ENCODE assay signal across 22 cellular contexts in the genomic region with DNA sequence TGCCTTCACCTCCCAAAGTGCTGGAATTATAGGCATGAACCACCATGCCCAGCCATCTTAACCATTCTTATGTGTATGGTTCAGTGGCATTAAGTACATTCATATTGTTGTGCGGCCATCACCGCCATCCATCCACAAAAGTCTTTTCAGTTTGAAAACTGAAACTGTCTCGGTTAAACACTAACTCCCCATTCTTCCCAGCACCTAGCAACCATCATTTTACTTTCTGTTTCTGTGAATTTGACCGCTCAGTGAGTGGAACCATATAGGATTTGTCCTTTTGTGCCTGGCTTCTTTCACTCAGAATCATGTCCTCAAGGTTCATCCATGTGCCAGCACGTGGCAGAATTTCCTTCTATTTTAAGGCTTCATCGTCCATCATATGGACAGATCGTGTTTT. TPM values are rescaled to one million over a fixed set of nuclear protein-coding genes. Genes with fewer than 3 reads are reported as not detected.
DNase-seq lines count a peak whose midpoint lies in the region; ATAC-seq, FAIRE-seq and TF ChIP-seq lines count a peak whose summit lies in the region.
"Had no signal": no experiment of that assay in that cellular context is flagged by ENCODE, and none has a peak within 500 bp of the region (broad histone marks: within the 10 kb centered on the region; RNA-seq: fewer than 3 reads in every experiment).

No MANE protein-coding gene starts in this region.

- H3K4me1 Mint-ChIP-seq in activated naive CD8-positive, alpha-beta T cell treated with anti-CD3 and anti-CD28 coated beads, Interleukin-2, amount 10 ng/mL, durations not matched to agents 7 days and 5 days = peaks cover 45% of the 10 kb centered on the region
- H3K4me1 Mint-ChIP-seq in activated naive CD8-positive, alpha-beta T cell treated with anti-CD3 and anti-CD28 coated beads for 36 hours = peaks cover 32% of the 10 kb centered on the region
- peaks cover 40% of the 10 kb centered on the region for H3K4me1 Mint-ChIP-seq in neural crest cell

- intact Hi-C loops in left ventricle myocardium superior (cut with micrococcal nuclease) = no loop called here

- POLR2A ChIA-PET in activated naive CD8-positive, alpha-beta T cell treated with anti-CD3 and anti-CD28 coated beads, Interleukin-2, amount 10 ng/mL, durations not matched to agents 7 days and 5 days (lab: Charles Lee) = no interaction called here

- FAIRE-seq in urothelium cell line (lab: Jason Lieb, UNC) = no peak
- FAIRE-seq: A549, GM12892, H54, RCC 7860 had no signal

- H3K4me3 Mint-ChIP-seq in activated naive CD8-positive, alpha-beta T cell treated with anti-CD3 and anti-CD28 coated beads, Interleukin-2, amount 10 ng/mL, durations not matched to agents 7 days and 5 days = no peak overlapping the region
- H3K4me3 Mint-ChIP-seq in activated naive CD8-positive, alpha-beta T cell treated with anti-CD3 and anti-CD28 coated beads for 36 hours = no peak overlapping the region
- peak overlapping the region; percentile 9 for H3K4me3 Mint-ChIP-seq in neural crest cell
- H3K4me3 Mint-ChIP-seq: CD8-positive, alpha-beta T cell; HFFc6 had no signal

- TF ChIP-seq CTCF in GM20000 (IDR thresholded peaks at IDR 0.05; ENCODE audit: extremely low read depth, missing control alignments) = no peak
- no peak for TF ChIP-seq CTCF in neural crest cell (conservative IDR thresholded peaks at IDR 0.05)

- ATAC-seq in activated naive CD8-positive, alpha-beta T cell treated with anti-CD3 and anti-CD28 coated beads, Interleukin-2, amount 10 ng/mL, durations not matched to agents 7 days and 5 days (ENCODE audit: low read depth) = no peak
- ATAC-seq in HG03139 (IDR thresholded peaks at IDR 0.05; ENCODE audit: unreplicated experiment) (peak; percentile 51), left ventricle myocardium superior (no peak)
- ATAC-seq: A549; CD8-positive, alpha-beta T cell; Right ventricle myocardium inferior had no signal

- no peaks in the 10 kb centered on the region for H3K9me3 Mint-ChIP-seq in activated naive CD8-positive, alpha-beta T cell treated with anti-CD3 and anti-CD28 coated beads, Interleukin-2, amount 10 ng/mL, durations not matched to agents 7 days and 5 days
- H3K9me3 Mint-ChIP-seq in activated naive CD8-positive, alpha-beta T cell treated with anti-CD3 and anti-CD28 coated beads for 36 hours = no peaks in the 10 kb centered on the region
- no peaks in the 10 kb centered on the region for H3K9me3 Mint-ChIP-seq in neural crest cell
- H3K9me3 Mint-ChIP-seq: CD8-positive, alpha-beta T cell; HFFc6 had no signal

- H3K27me3 Mint-ChIP-seq in activated naive CD8-positive, alpha-beta T cell treated with anti-CD3 and anti-CD28 coated beads, Interleukin-2, amount 10 ng/mL, durations not matched to agents 7 days and 5 days = no peaks in the 10 kb centered on the region
- H3K27me3 Mint-ChIP-seq in activated naive CD8-positive, alpha-beta T cell treated with anti-CD3 and anti-CD28 coated beads for 36 hours = no peaks in the 10 kb centered on the region
- no peaks in the 10 kb centered on the region for H3K27me3 Mint-ChIP-seq in neural crest cell (ENCODE audit: low read depth)

- peak overlapping the region; percentile 57 for H3K27ac Mint-ChIP-seq in activated naive CD8-positive, alpha-beta T cell treated with anti-CD3 and anti-CD28 coated beads, Interleukin-2, amount 10 ng/mL, durations not matched to agents 7 days and 5 days
- H3K27ac Mint-ChIP-seq in activated naive CD8-positive, alpha-beta T cell treated with anti-CD3 and anti-CD28 coated beads for 36 hours = no peak overlapping the region
- H3K27ac Mint-ChIP-seq in neural crest cell (ENCODE audit: unreplicated experiment) = no peak overlapping the region
- H3K27ac Mint-ChIP-seq: CD8-positive, alpha-beta T cell; HFFc6 had no signal

- H3K36me3 Mint-ChIP-seq in activated naive CD8-positive, alpha-beta T cell treated with anti-CD3 and anti-CD28 coated beads, Interleukin-2, amount 10 ng/mL, durations not matched to agents 7 days and 5 days = peaks cover 48% of the 10 kb centered on the region
- H3K36me3 Mint-ChIP-seq in activated naive CD8-positive, alpha-beta T cell treated with anti-CD3 and anti-CD28 coated beads for 36 hours = peaks cover 81% of the 10 kb centered on the region
- peaks cover 39% of the 10 kb centered on the region for H3K36me3 Mint-ChIP-seq in neural crest cell (ENCODE audit: low read depth)

- no peak for DNase-seq in activated naive CD8-positive, alpha-beta T cell treated with anti-CD3 and anti-CD28 coated beads, Interleukin-2, amount 10 ng/mL, durations not matched to agents 7 days and 5 days
- DNase-seq in activated naive CD8-positive, alpha-beta T cell treated with anti-CD3 and anti-CD28 coated beads for 36 hours = no peak
- DNase-seq in GM20000 (ENCODE audit: low spot score) (peak; percentile 46), neural crest cell (ENCODE audit: low read depth, low spot score) (no peak), urothelium cell line (ENCODE audit: low spot score) (no peak), left ventricle myocardium superior (no peak), NCI-H2107 (lab: John Stamatoyannopoulos, UW) (no peak)
- DNase-seq: Calu3; CD8-positive, alpha-beta T cell; EL; HFFc6; KG1; MV-4-11; NCI-H1694 treated with DMSO at 0.1 percent for 48 hours; NCI-H510A; NCI-H748 treated with DMSO at 0.1 percent for 48 hours had no signal

RNA-seq across cellular contexts. Expression of gene MCM2, which starts 5.8 kb away (rescaled TPM):
- 100 to 1,000 TPM; 131 to 140 TPM for total RNA-seq in activated naive CD8-positive, alpha-beta T cell treated with anti-CD3 and anti-CD28 coated beads, Interleukin-2, amount 10 ng/mL, durations not matched to agents 7 days and 5 days
- total RNA-seq in activated naive CD8-positive, alpha-beta T cell treated with anti-CD3 and anti-CD28 coated beads for 36 hours = 100 to 1,000 TPM; 311 to 325 TPM
- total RNA-seq in neural crest cell = 223 and 228 TPM in 2 replicates
- total RNA-seq in left ventricle myocardium superior = 8.7 TPM

RNA-seq across cellular contexts. Expression of gene TPRA1, which starts 13.5 kb away (rescaled TPM):
- total RNA-seq in activated naive CD8-positive, alpha-beta T cell treated with anti-CD3 and anti-CD28 coated beads, Interleukin-2, amount 10 ng/mL, durations not matched to agents 7 days and 5 days = 10 to 100 TPM; 33.6 to 33.9 TPM
- total RNA-seq in activated naive CD8-positive, alpha-beta T cell treated with anti-CD3 and anti-CD28 coated beads for 36 hours = 10 to 100 TPM; 29.4 to 32.3 TPM
- 27.2 and 27.4 TPM in 2 replicates for total RNA-seq in neural crest cell
- total RNA-seq in left ventricle myocardium superior = 22.8 TPM

RNA-seq across cellular contexts. Expression of gene PODXL2, which starts 24.9 kb away (rescaled TPM):
- total RNA-seq in activated naive CD8-positive, alpha-beta T cell treated with anti-CD3 and anti-CD28 coated beads, Interleukin-2, amount 10 ng/mL, durations not matched to agents 7 days and 5 days = 1 to 10 TPM; 2.2 TPM
- total RNA-seq in activated naive CD8-positive, alpha-beta T cell treated with anti-CD3 and anti-CD28 coated beads for 36 hours = 1 to 10 TPM; 1.3 to 1.7 TPM
- total RNA-seq in neural crest cell = 70.8 and 74.0 TPM in 2 replicates
- total RNA-seq in left ventricle myocardium superior = 1.5 TPM

Comparison
In these comparisons a context has a peak if more than half of its experiments do, and no peak if none do; other contexts are left out.
1. RNA of gene MCM2, which starts 5.8 kb away (total RNA-seq): 311 to 325 TPM in activated naive CD8-positive, alpha-beta T cell treated with anti-CD3 and anti-CD28 coated beads for 36 hours, 223 to 228 TPM in neural crest cell and 131 to 140 TPM in activated naive CD8-positive, alpha-beta T cell treated with anti-CD3 and anti-CD28 coated beads, Interleukin-2, amount 10 ng/mL, durations not matched to agents 7 days and 5 days; 8.7 TPM in left ventricle myocardium superior (single experiment); every median in the first group is over 10 times any median in the second.
2. RNA of gene PODXL2, which starts 24.9 kb away (total RNA-seq): 70.8 to 74.0 TPM in neural crest cell; 2.2 TPM in activated naive CD8-positive, alpha-beta T cell treated with anti-CD3 and anti-CD28 coated beads, Interleukin-2, amount 10 ng/mL, durations not matched to agents 7 days and 5 days, 1.3 to 1.7 TPM in activated naive CD8-positive, alpha-beta T cell treated with anti-CD3 and anti-CD28 coated beads for 36 hours and 1.5 TPM in left ventricle myocardium superior (single experiment); every median in the first group is over 10 times any median in the second.